Comparison of ENCODE assay signal across 17 cellular contexts in genomic region chr11:7590529-7590928, GRCh38.
"Had no signal": no experiment of that assay in that cellular context is flagged by ENCODE, and none has a peak within 500 bp of the region (broad histone marks: within the 10 kb centered on the region; RNA-seq: fewer than 3 reads in every experiment).

No MANE protein-coding gene starts in this region.

- H3K4me3 ChIP-seq: ovary, transverse colon had no signal

- H3K4me3 Mint-ChIP-seq: activated CD8-positive, alpha-beta T cell treated with anti-CD3 and anti-CD28 coated beads for 36 hours; activated naive CD4-positive, alpha-beta T cell treated with anti-CD3 and anti-CD28 coated beads for 36 hours; activated T-cell treated with anti-CD3 and anti-CD28 coated beads, Interleukin-2, amount 50 U/mL, for 24 hours; brain; naive B cell; neural crest cell had no signal

- DNase-seq: activated CD4-positive, alpha-beta T cell treated with anti-CD3 and anti-CD28 coated beads for 48 hours; activated CD4-positive, CD25-positive, alpha-beta regulatory T cell; activated CD8-positive, alpha-beta T cell treated with anti-CD3 and anti-CD28 coated beads for 36 hours; activated naive CD4-positive, alpha-beta T cell treated with anti-CD3 and anti-CD28 coated beads for 36 hours; activated T-cell treated with anti-CD3 and anti-CD28 coated beads, Interleukin-2, amount 50 U/mL, for 24 hours; anterior cingulate cortex; effector CD8-positive, alpha-beta T cell; naive B cell; ovary; stimulated activated CD4-positive, alpha-beta T cell treated with anti-CD3 and anti-CD28 coated beads, Interleukin-12 subunit alpha, Interleukin-12 subunit beta, amount 100 ng/mL, for 4 hours; stimulated activated CD4-positive, alpha-beta T cell treated with anti-CD3 and anti-CD28 coated beads, Interleukin-2, amount 100 ng/mL, for 24 hours; stimulated activated naive CD8-positive, alpha-beta T cell treated with anti-CD3 and anti-CD28 coated beads, Interleukin-15, Interleukin-2, amounts not matched to agents 100 U/mL and 50 U/mL, for 24 hours; T1000; transverse colon had no signal

- H3K27me3 ChIP-seq: ovary, transverse colon had no signal

- H3K9me3 Mint-ChIP-seq: activated CD8-positive, alpha-beta T cell treated with anti-CD3 and anti-CD28 coated beads for 36 hours; activated naive CD4-positive, alpha-beta T cell treated with anti-CD3 and anti-CD28 coated beads for 36 hours; activated T-cell treated with anti-CD3 and anti-CD28 coated beads, Interleukin-2, amount 50 U/mL, for 24 hours; activated T-helper 2 cell treated with anti-CD3 and anti-CD28 coated beads, Interferon-gamma antibody, Interleukin-2, Interleukin-4, amounts not matched to agents 10 μg/mL and 5 μg/mL and 100 μg/mL, durations not matched to agents 14 hours and 24 hours and 36 hours; naive B cell; neural crest cell had no signal

- ATAC-seq: activated CD8-positive, alpha-beta T cell treated with anti-CD3 and anti-CD28 coated beads for 36 hours; stimulated activated naive CD8-positive, alpha-beta T cell treated with anti-CD3 and anti-CD28 coated beads, Interleukin-15, Interleukin-2, amounts not matched to agents 100 U/mL and 50 U/mL, for 24 hours had no signal

- H3K9me3 ChIP-seq: ovary, transverse colon had no signal

- H3K36me3 ChIP-seq: ovary, transverse colon had no signal

- H3K27ac ChIP-seq: ovary had no signal

- H3K27me3 Mint-ChIP-seq: activated CD8-positive, alpha-beta T cell treated with anti-CD3 and anti-CD28 coated beads for 36 hours; activated T-cell treated with anti-CD3 and anti-CD28 coated beads, Interleukin-2, amount 50 U/mL, for 24 hours; brain had no signal

- H3K27ac Mint-ChIP-seq: activated CD8-positive, alpha-beta T cell treated with anti-CD3 and anti-CD28 coated beads for 36 hours; activated naive CD4-positive, alpha-beta T cell treated with anti-CD3 and anti-CD28 coated beads for 36 hours; activated T-cell treated with anti-CD3 and anti-CD28 coated beads, Interleukin-2, amount 50 U/mL, for 24 hours; activated T-helper 2 cell treated with anti-CD3 and anti-CD28 coated beads, Interferon-gamma antibody, Interleukin-2, Interleukin-4, amounts not matched to agents 10 μg/mL and 5 μg/mL and 100 μg/mL, durations not matched to agents 14 hours and 24 hours and 36 hours; brain; naive B cell had no signal

- H3K36me3 Mint-ChIP-seq: brain had no signal
